Comparison of ENCODE assay signal across 12 cellular contexts in genomic region chr1:172654535-172654934, GRCh38. TPM values are rescaled to one million over a fixed set of nuclear protein-coding genes. Genes with fewer than 3 reads are reported as not detected.
DNase-seq lines count a peak whose midpoint lies in the region; ATAC-seq and TF ChIP-seq lines count a peak whose summit lies in the region.
"Had no signal": no experiment of that assay in that cellular context is flagged by ENCODE, and none has a peak within 500 bp of the region (broad histone marks: within the 10 kb centered on the region; RNA-seq: fewer than 3 reads in every experiment).

No MANE protein-coding gene starts in this region.

- in situ Hi-C loops in brain microvascular endothelial cell (cut with HindIII; ENCODE audit: low pct_ligation_motif_present, low sequenced_read_pairs): no loop called here

- peaks cover 53% of the 10 kb centered on the region for H3K4me1 Mint-ChIP-seq in activated T-cell treated with anti-CD3 and anti-CD28 coated beads, Interleukin-2, amount 50 U/mL, for 72 hours (ENCODE audit: low read depth)

- no peak overlapping the region for H3K27ac Mint-ChIP-seq in activated T-cell treated with anti-CD3 and anti-CD28 coated beads, Interleukin-2, amount 50 U/mL, for 72 hours
- H3K27ac Mint-ChIP-seq: T-helper 17 cell had no signal

- H3K36me3 Mint-ChIP-seq in activated T-cell treated with anti-CD3 and anti-CD28 coated beads, Interleukin-2, amount 50 U/mL, for 72 hours (ENCODE audit: insufficient read depth in 2 of 2): peaks cover 3 to 5% of the 10 kb centered on the region in 2 donors

- H3K9me3 Mint-ChIP-seq in activated T-cell treated with anti-CD3 and anti-CD28 coated beads, Interleukin-2, amount 50 U/mL, for 72 hours: peaks cover 2 to 3% of the 10 kb centered on the region in 2 donors

- H3K27me3 ChIP-seq in brain microvascular endothelial cell (replicated peaks): no peaks in the 10 kb centered on the region
- H3K27me3 ChIP-seq: right atrium auricular region had no signal

- no peak overlapping the region for H3K27ac ChIP-seq in brain microvascular endothelial cell
- H3K27ac ChIP-seq: right atrium auricular region had no signal

- H3K4me3 Mint-ChIP-seq in activated T-cell treated with anti-CD3 and anti-CD28 coated beads, Interleukin-2, amount 50 U/mL, for 72 hours: no peak overlapping the region
- H3K4me3 Mint-ChIP-seq: T-helper 17 cell had no signal

- H3K27me3 Mint-ChIP-seq in activated T-cell treated with anti-CD3 and anti-CD28 coated beads, Interleukin-2, amount 50 U/mL, for 72 hours (ENCODE audit: low read depth): peaks cover 16% of the 10 kb centered on the region
- H3K27me3 Mint-ChIP-seq: T-helper 17 cell had no signal

- peak; percentile 26 to 57 for ATAC-seq in activated T-cell treated with anti-CD3 and anti-CD28 coated beads, Interleukin-2, amount 50 U/mL, for 72 hours (replicated peaks in 1 of 2)
- ATAC-seq in HG03108 (IDR thresholded peaks at IDR 0.05; ENCODE audit: unreplicated experiment): no peak
- ATAC-seq: T-helper 17 cell had no signal

- peak in 1 of 2 donors; percentile 31 for DNase-seq in activated T-cell treated with anti-CD3 and anti-CD28 coated beads, Interleukin-2, amount 50 U/mL, for 72 hours
- DNase-seq in activated T-cell treated with anti-CD3 and anti-CD28 coated beads for 4 hours (no peak), LoVo (ENCODE audit: low spot score) (peak; percentile 14), brain microvascular endothelial cell (peak; percentile 79), renal cortical epithelial cell (ENCODE audit: low read depth) (peak; percentile 91), HuH-7 (ENCODE audit: low spot score) (no peak)
- no peak for DNase-seq in activated CD4-positive, CD25-positive, alpha-beta regulatory T cell treated with anti-CD3 and anti-CD28 coated beads, Interleukin-2, amount 50 U/mL, for 72 hours
- DNase-seq: cerebellar nuclear complex, midbrain, T-helper 17 cell had no signal

- H3K36me3 ChIP-seq in brain microvascular endothelial cell (replicated peaks): no peaks in the 10 kb centered on the region
- H3K36me3 ChIP-seq: right atrium auricular region had no signal

- no peak overlapping the region for H3K4me3 ChIP-seq in brain microvascular endothelial cell (ENCODE audit: low read depth, low read length)
- H3K4me3 ChIP-seq: right atrium auricular region had no signal

- TF ChIP-seq CTCF in brain microvascular endothelial cell (IDR thresholded peaks at IDR 0.05; ENCODE audit: low read depth, low read length, missing control alignments): no peak

RNA-seq across cellular contexts. Expression of gene FASLG, which starts 4.4 kb away (rescaled TPM):
- 1 to 10 TPM; 3.9 to 9.0 TPM for total RNA-seq in activated T-cell treated with anti-CD3 and anti-CD28 coated beads, Interleukin-2, amount 50 U/mL, for 72 hours
- total RNA-seq in renal cortical epithelial cell: not detected in 2 replicates
- total RNA-seq: right atrium auricular region had no signal

Comparison
In these comparisons a context has a peak if more than half of its experiments do, and no peak if none do; other contexts are left out.
1. DNase-seq: peak in LoVo (single experiment), brain microvascular endothelial cell (single experiment) and renal cortical epithelial cell (single experiment); none in activated T-cell treated with anti-CD3 and anti-CD28 coated beads for 4 hours (single experiment), activated CD4-positive, CD25-positive, alpha-beta regulatory T cell treated with anti-CD3 and anti-CD28 coated beads, Interleukin-2, amount 50 U/mL, for 72 hours (single experiment) and HuH-7 (single experiment).